22 cellular contexts compared by ENCODE assay signal in the genomic region with DNA sequence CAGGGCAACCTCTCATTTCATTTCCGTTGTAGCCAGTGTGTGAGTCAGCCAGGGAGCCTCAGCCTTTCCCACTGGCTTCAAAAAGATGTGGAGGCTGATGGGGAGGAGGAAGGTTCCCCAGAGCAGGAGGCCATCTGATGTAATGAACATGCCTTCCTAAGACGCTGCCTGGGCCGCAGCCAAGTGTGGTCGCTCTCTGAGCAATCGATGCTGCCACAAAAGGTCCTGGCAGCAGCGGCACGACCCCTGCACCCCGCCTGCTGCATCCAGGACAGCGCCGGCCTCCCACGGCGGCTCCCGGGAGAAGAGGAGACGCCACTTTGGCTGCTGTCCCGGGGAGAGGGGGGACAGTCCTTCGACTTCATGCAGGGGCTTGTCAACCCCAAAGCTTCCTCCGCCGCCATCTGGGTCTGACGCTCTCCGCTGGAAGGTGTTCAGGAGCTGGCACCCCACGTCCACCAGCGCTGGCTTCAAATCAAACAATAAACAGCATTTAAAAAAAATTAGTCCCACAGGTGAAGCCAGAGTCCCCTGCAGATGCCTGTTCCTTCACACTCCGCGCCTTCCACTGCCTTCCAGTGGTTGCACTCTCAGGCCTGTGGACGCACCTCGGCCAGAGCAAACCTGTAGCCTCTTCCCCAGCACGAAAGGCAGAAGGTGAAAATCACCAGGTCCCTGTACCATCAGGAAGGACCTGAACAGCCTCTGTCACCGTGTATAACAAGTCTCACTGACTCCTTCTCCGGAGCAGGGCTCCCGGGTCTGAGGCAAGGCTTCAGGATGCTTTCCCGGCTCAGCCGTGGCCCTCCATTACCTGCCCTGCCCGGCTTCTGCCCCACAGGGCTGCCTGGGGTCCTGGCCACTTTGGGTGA.
DNase-seq lines count a peak whose midpoint lies in the region; ATAC-seq and TF ChIP-seq lines count a peak whose summit lies in the region.
"Had no signal": no experiment of that assay in that cellular context is flagged by ENCODE, and none has a peak within 500 bp of the region (broad histone marks: within the 10 kb centered on the region; RNA-seq: fewer than 3 reads in every experiment).

No MANE protein-coding gene starts in this region.

- H3K9ac ChIP-seq in smooth muscle cell (ENCODE audit: low read depth) = no peak overlapping the region
- H3K9ac ChIP-seq: BLaER1 treated with 17β-estradiol and CSF1 and Interleukin-3, amounts not matched to agents 10 nM and 100 nM had no signal

- H3K4me1 ChIP-seq in left ventricle myocardium inferior (no peaks in the 10 kb centered on the region), smooth muscle cell (ENCODE audit: low read depth) (no peaks in the 10 kb centered on the region)
- H3K4me1 ChIP-seq: esophagus squamous epithelium, gastroesophageal sphincter had no signal

- ATAC-seq in left ventricle myocardium superior = no peak
- ATAC-seq: gastroesophageal sphincter, Panc1 had no signal

- H3K27me3 ChIP-seq in left ventricle myocardium inferior (ENCODE audit: low read depth) = peaks cover 54% of the 10 kb centered on the region
- H3K27me3 ChIP-seq in smooth muscle cell (ENCODE audit: low read depth) = no peaks in the 10 kb centered on the region

- intact Hi-C loops in left ventricle myocardium superior (cut with micrococcal nuclease) = no loop called here
- intact Hi-C loops in left ventricle myocardium inferior (cut with micrococcal nuclease) = no loop called here

- H3K36me3 ChIP-seq in left ventricle myocardium inferior (no peaks in the 10 kb centered on the region), smooth muscle cell (ENCODE audit: low read depth) (no peaks in the 10 kb centered on the region)
- H3K36me3 ChIP-seq: BLaER1 treated with 17β-estradiol and CSF1 and Interleukin-3, amounts not matched to agents 10 nM and 100 nM; esophagus squamous epithelium; gastroesophageal sphincter had no signal

- H3K27ac ChIP-seq in left ventricle myocardium inferior (replicated peaks) (no peak overlapping the region), smooth muscle cell (ENCODE audit: low read depth) (no peak overlapping the region)
- H3K27ac ChIP-seq: BLaER1 treated with 17β-estradiol and CSF1 and Interleukin-3, amounts not matched to agents 10 nM and 100 nM; esophagus squamous epithelium; gastroesophageal sphincter had no signal

- H3K79me2 ChIP-seq in smooth muscle cell (ENCODE audit: low read depth) = no peaks in the 10 kb centered on the region

- no peak overlapping the region for H3K4me2 ChIP-seq in smooth muscle cell
- H3K4me2 ChIP-seq: BLaER1 treated with 17β-estradiol and CSF1 and Interleukin-3, amounts not matched to agents 10 nM and 100 nM had no signal

- H3K9me3 ChIP-seq in left ventricle myocardium inferior (replicated peaks) = peaks cover under 1% of the 10 kb centered on the region
- H3K9me3 ChIP-seq in smooth muscle cell (replicated peaks; ENCODE audit: low read depth) = no peaks in the 10 kb centered on the region
- H3K9me3 ChIP-seq: esophagus squamous epithelium, gastroesophageal sphincter had no signal

- H3K4me3 ChIP-seq in left ventricle myocardium inferior (no peak overlapping the region), smooth muscle cell (no peak overlapping the region)
- H3K4me3 ChIP-seq: BLaER1 treated with 17β-estradiol and CSF1 and Interleukin-3, amounts not matched to agents 10 nM and 100 nM; esophagus squamous epithelium; gastroesophageal sphincter had no signal

- no peaks in the 10 kb centered on the region for H4K20me1 ChIP-seq in smooth muscle cell (ENCODE audit: low read depth)

- no peaks in the 10 kb centered on the region for H3F3A ChIP-seq in smooth muscle cell (ENCODE audit: low read depth)

- H2AFZ ChIP-seq in smooth muscle cell (ENCODE audit: low read depth) = no peak overlapping the region

- TF ChIP-seq CTCF in left ventricle myocardium inferior (IDR thresholded peaks at IDR 0.05; ENCODE audit: borderline replicate concordance) = no peak
- no peak for TF ChIP-seq CTCF in smooth muscle cell (IDR thresholded peaks at IDR 0.05; ENCODE audit: borderline replicate concordance, insufficient read depth, poor library complexity, severe bottlenecking)

- 89% methylated on average over 33 of the region's 33 CpGs for WGBS in smooth muscle cell (ENCODE audit: low lambda C conversion rate)

- DNase-seq in left ventricle myocardium superior (peak; percentile 7), left ventricle myocardium inferior (no peak), NCI-H446 treated with DMSO at 0.1 percent for 48 hours (lab: John Stamatoyannopoulos, UW) (peak; percentile 38), mesenteric fat pad (ENCODE audit: low spot score) (peak; percentile 83), DMS53 treated with DMSO at 0.1 percent for 48 hours (lab: John Stamatoyannopoulos, UW; ENCODE audit: unreplicated experiment) (no peak), DMS153 (lab: John Stamatoyannopoulos, UW) (no peak), smooth muscle cell (lab: John Stamatoyannopoulos, UW; ENCODE audit: unreplicated experiment) (no peak), NCI-H1436 treated with DMSO at 0.1 percent for 48 hours (lab: John Stamatoyannopoulos, UW) (no peak)
- DNase-seq: activated CD4-positive, alpha-beta T cell treated with anti-CD3 and anti-CD28 coated beads, Interleukin-2, amount 50 U/mL, for 48 hours; activated CD4-positive, CD25-positive, alpha-beta regulatory T cell; activated naive CD4-positive, alpha-beta T cell; cortex of kidney; endodermal cell; esophagus squamous epithelium; hippocampal formation; immature natural killer cell; NCI-H524 treated with DMSO at 0.1 percent for 48 hours; SIG-M5; SW 1271 had no signal

Comparison
In these comparisons a context has a peak if more than half of its experiments do, and no peak if none do; other contexts are left out.
1. DNase-seq: peak in left ventricle myocardium superior (single experiment), NCI-H446 treated with DMSO at 0.1 percent for 48 hours (single experiment) and mesenteric fat pad (single experiment); none in left ventricle myocardium inferior (single experiment), DMS53 treated with DMSO at 0.1 percent for 48 hours (single experiment), DMS153 (single experiment), smooth muscle cell (single experiment) and NCI-H1436 treated with DMSO at 0.1 percent for 48 hours (single experiment).